In genomic region chr5:80136751-80137272, GRCh38 we compare ENCODE assay signal across 1 cellular context.
TF ChIP-seq lines count a peak whose summit lies in the region.

No MANE protein-coding gene starts in this region.

TF ChIP-seq in WTC11, 78 proteins besides CTCF, POLR2A, EP300 and RAD21 (continued from another document):
- TF ChIP-seq ESRRA (CRISPR knock-in tag; IDR thresholded peaks at IDR 0.05; ENCODE audit: borderline replicate concordance) = no peak
- TF ChIP-seq ZMAT4 (CRISPR knock-in tag; IDR thresholded peaks at IDR 0.05) = no peak
- TF ChIP-seq SP1 (CRISPR knock-in tag; conservative IDR thresholded peaks at IDR 0.05) = no peak
- TF ChIP-seq ELF4 (CRISPR knock-in tag; IDR thresholded peaks at IDR 0.05; ENCODE audit: low read depth) = no peak
- no peak for TF ChIP-seq ZSCAN18 (CRISPR knock-in tag; IDR thresholded peaks at IDR 0.05)
- TF ChIP-seq PREB (CRISPR knock-in tag; IDR thresholded peaks at IDR 0.05; ENCODE audit: borderline replicate concordance) = no peak
- no peak for TF ChIP-seq ATF2 (CRISPR knock-in tag; IDR thresholded peaks at IDR 0.05; ENCODE audit: borderline replicate concordance, low read depth)
- no peak for TF ChIP-seq ATF3 (CRISPR knock-in tag; conservative IDR thresholded peaks at IDR 0.05)
- TF ChIP-seq SMAD3 (CRISPR knock-in tag; IDR thresholded peaks at IDR 0.05; ENCODE audit: borderline replicate concordance) = no peak
- no peak for TF ChIP-seq SOX15 (CRISPR knock-in tag; IDR thresholded peaks at IDR 0.05)
- TF ChIP-seq NR3C1 (CRISPR knock-in tag; conservative IDR thresholded peaks at IDR 0.05; ENCODE audit: low read depth) = no peak
- TF ChIP-seq ZNF396 (CRISPR knock-in tag; IDR thresholded peaks at IDR 0.05; ENCODE audit: borderline replicate concordance) = no peak
- TF ChIP-seq CDX4 (CRISPR knock-in tag; IDR thresholded peaks at IDR 0.05; ENCODE audit: borderline replicate concordance) = no peak
- TF ChIP-seq ZNF219 (CRISPR knock-in tag; IDR thresholded peaks at IDR 0.05; ENCODE audit: borderline replicate concordance) = no peak
- TF ChIP-seq GTF2I (CRISPR knock-in tag; conservative IDR thresholded peaks at IDR 0.05) = no peak
